In the genomic region with DNA sequence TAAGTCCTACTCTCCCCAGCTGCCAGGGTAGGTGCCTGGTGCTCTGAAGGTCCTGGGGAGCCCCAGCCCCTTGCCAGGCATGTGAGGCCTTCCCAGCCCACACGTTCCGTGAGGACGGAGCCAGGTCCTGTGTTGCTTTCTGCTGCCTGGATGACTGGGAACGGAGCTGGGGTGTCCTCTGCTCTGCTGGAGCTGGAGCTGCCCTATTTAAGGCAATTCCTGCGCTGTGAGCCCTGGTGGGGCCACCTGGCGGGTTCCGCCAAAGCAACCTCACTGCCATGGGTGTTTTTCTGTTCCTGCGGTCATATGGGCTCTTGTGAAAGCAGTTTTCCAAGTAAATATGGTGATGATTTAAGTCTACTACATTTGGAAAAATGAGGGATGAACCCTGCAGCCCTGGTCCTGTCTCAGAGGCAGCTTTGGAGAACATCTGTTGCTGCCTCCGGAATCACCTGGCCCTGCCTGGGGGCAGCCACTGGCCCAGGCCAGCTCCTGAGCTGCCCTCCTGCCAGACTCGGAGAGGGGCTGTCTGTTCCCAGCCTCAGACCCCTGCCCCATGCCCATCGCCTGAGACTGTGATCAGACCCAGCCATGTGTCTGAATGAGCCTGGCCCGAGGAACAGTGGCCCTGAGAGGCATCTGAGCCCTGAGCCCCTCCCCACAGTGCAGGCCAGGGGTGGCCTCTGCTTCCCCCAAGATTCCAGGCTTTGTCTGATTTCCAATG, we compare ENCODE assay signal across 15 cellular contexts. TPM values are rescaled to one million over a fixed set of nuclear protein-coding genes. Genes with fewer than 3 reads are reported as not detected.
DNase-seq lines count a peak whose midpoint lies in the region; ATAC-seq, FAIRE-seq and TF ChIP-seq lines count a peak whose summit lies in the region.
"Had no signal": no experiment of that assay in that cellular context is flagged by ENCODE, and none has a peak within 500 bp of the region (broad histone marks: within the 10 kb centered on the region; RNA-seq: fewer than 3 reads in every experiment).

No MANE protein-coding gene starts in this region.

- ATAC-seq in psoas muscle, result no peak
- no peak for ATAC-seq in GM19035 (IDR thresholded peaks at IDR 0.05; ENCODE audit: unreplicated experiment)
- no peak for ATAC-seq in GM18498 (IDR thresholded peaks at IDR 0.05; ENCODE audit: unreplicated experiment)
- ATAC-seq in GM21619 (IDR thresholded peaks at IDR 0.05; ENCODE audit: unreplicated experiment), result no peak
- ATAC-seq in stimulated activated naive CD8-positive, alpha-beta T cell treated with anti-CD3 and anti-CD28 coated beads, Interleukin-15, amount 100 ng/mL, for 72 hours, result no peak
- ATAC-seq: activated CD8-positive, alpha-beta memory T cell treated with anti-CD3 and anti-CD28 coated beads, Interleukin-2, amount 10 ng/mL, durations not matched to agents 7 days and 5 days had no signal

- DNase-seq in BE2C (peak; percentile 1), HTR-8/SVneo (ENCODE audit: insufficient read length, low spot score) (no peak), endothelial cell of umbilical vein (ENCODE audit: low read depth, low spot score) (no peak), psoas muscle (peak; percentile 26 to 46)
- DNase-seq in stimulated activated naive CD8-positive, alpha-beta T cell treated with anti-CD3 and anti-CD28 coated beads, Interleukin-15, amount 100 ng/mL, for 72 hours, result no peak
- DNase-seq: activated CD8-positive, alpha-beta memory T cell treated with anti-CD3 and anti-CD28 coated beads, Interleukin-2, amount 10 ng/mL, durations not matched to agents 7 days and 5 days; stimulated activated CD4-positive, alpha-beta T cell treated with anti-CD3 and anti-CD28 coated beads, Interleukin-2, amount 100 ng/mL, for 24 hours; stimulated activated naive CD4-positive, alpha-beta T cell had no signal

- no peaks in the 10 kb centered on the region for H3K9me1 ChIP-seq in endothelial cell of umbilical vein (replicated peaks; ENCODE audit: control insufficient read depth, extremely low read depth, insufficient read depth, low read length)

- H3K79me2 ChIP-seq in endothelial cell of umbilical vein (ENCODE audit: control insufficient read depth, insufficient read depth, low read length), result no peaks in the 10 kb centered on the region

- no peak overlapping the region for H3K4me3 ChIP-seq in BE2C (ENCODE audit: low read depth, low read length)
- no peak overlapping the region for H3K4me3 ChIP-seq in endothelial cell of umbilical vein (replicated peaks in 1 of 3; ENCODE audit: insufficient read depth in 1 of 3, low read depth in 1 of 3, low read length in 3 of 3)
- H3K4me3 ChIP-seq in psoas muscle, result no peak overlapping the region
- H3K4me3 ChIP-seq: Peyer's patch had no signal

- POLR2A ChIA-PET in endothelial cell of umbilical vein (lab: Charles Lee), result no interaction called here

- H3K4me1 Mint-ChIP-seq in stimulated activated naive CD8-positive, alpha-beta T cell treated with anti-CD3 and anti-CD28 coated beads, Interleukin-15, amount 100 ng/mL, for 72 hours, result peaks cover 25% of the 10 kb centered on the region
- H3K4me1 Mint-ChIP-seq: activated CD8-positive, alpha-beta memory T cell treated with anti-CD3 and anti-CD28 coated beads, Interleukin-2, amount 10 ng/mL, durations not matched to agents 7 days and 5 days had no signal

- WGBS in psoas muscle, 3 donors, result 81 to 88% (median 83%) methylated on average over 12 of the region's 12 CpGs

- intact Hi-C loops in endothelial cell of umbilical vein (cut with micrococcal nuclease) (loop anchor here (5.0 kb wide), 1 partner anchor 262 kb away; no protein-coding TSS in a partner anchor), psoas muscle (cut with DNase I) (no loop called here)

- H4K20me1 ChIP-seq in endothelial cell of umbilical vein (replicated peaks; ENCODE audit: control insufficient read depth, extremely low read depth, insufficient read depth, low read length), result no peaks in the 10 kb centered on the region

- peak overlapping the region in 1 of 2 donors; percentile 82 for H3K27ac Mint-ChIP-seq in stimulated activated naive CD8-positive, alpha-beta T cell treated with anti-CD3 and anti-CD28 coated beads, Interleukin-15, amount 100 ng/mL, for 72 hours
- H3K27ac Mint-ChIP-seq: activated CD8-positive, alpha-beta memory T cell treated with anti-CD3 and anti-CD28 coated beads, Interleukin-2, amount 10 ng/mL, durations not matched to agents 7 days and 5 days; activated naive CD4-positive, alpha-beta T cell treated with anti-CD3 and anti-CD28 coated beads, Interleukin-2, amount 50 U/mL, for 72 hours; CD4-positive, alpha-beta T cell had no signal

- H3K27me3 Mint-ChIP-seq in stimulated activated naive CD8-positive, alpha-beta T cell treated with anti-CD3 and anti-CD28 coated beads, Interleukin-15, amount 100 ng/mL, for 72 hours, result peaks cover 63% of the 10 kb centered on the region

- H2AFZ ChIP-seq in endothelial cell of umbilical vein (ENCODE audit: low read depth, low read length), result peak overlapping the region; percentile 27

- H3K9me3 ChIP-seq in BE2C (no peaks in the 10 kb centered on the region), endothelial cell of umbilical vein (replicated peaks; ENCODE audit: control insufficient read depth, insufficient read depth, low read length) (no peaks in the 10 kb centered on the region), psoas muscle (no peaks in the 10 kb centered on the region)
- H3K9me3 ChIP-seq: Peyer's patch had no signal

- H3K36me3 ChIP-seq in BE2C, result no peaks in the 10 kb centered on the region
- no peaks in the 10 kb centered on the region for H3K36me3 ChIP-seq in endothelial cell of umbilical vein (ENCODE audit: control insufficient read depth in 2 of 2, extremely low read depth in 1 of 2, insufficient read depth in 2 of 2, low read length in 2 of 2)
- no peaks in the 10 kb centered on the region for H3K36me3 ChIP-seq in psoas muscle (ENCODE audit: insufficient read depth in 1 of 2, low read depth in 1 of 2)
- H3K36me3 ChIP-seq: Peyer's patch had no signal

- no peaks in the 10 kb centered on the region for H3K4me1 ChIP-seq in BE2C
- peaks cover 30% of the 10 kb centered on the region for H3K4me1 ChIP-seq in endothelial cell of umbilical vein (ENCODE audit: control insufficient read depth, extremely low read depth, insufficient read depth, low read length)
- no peaks in the 10 kb centered on the region for H3K4me1 ChIP-seq in psoas muscle

- TF ChIP-seq CTCF in BE2C (IDR thresholded peaks at IDR 0.05; ENCODE audit: low read depth, low read length), result no peak
- TF ChIP-seq CTCF in endothelial cell of umbilical vein (IDR thresholded peaks at IDR 0.05; ENCODE audit: extremely low read depth in 1 of 2, insufficient read depth in 1 of 2, low read depth in 1 of 2, low read length in 2 of 2), result no peak
- no peak for TF ChIP-seq CTCF in psoas muscle (IDR thresholded peaks at IDR 0.05)

- peak overlapping the region in 1 of 2 donors; percentile 10 for H3K4me3 Mint-ChIP-seq in stimulated activated naive CD8-positive, alpha-beta T cell treated with anti-CD3 and anti-CD28 coated beads, Interleukin-15, amount 100 ng/mL, for 72 hours
- H3K4me3 Mint-ChIP-seq: activated CD8-positive, alpha-beta memory T cell treated with anti-CD3 and anti-CD28 coated beads, Interleukin-2, amount 10 ng/mL, durations not matched to agents 7 days and 5 days; CD4-positive, alpha-beta T cell had no signal

- H3K27ac ChIP-seq in endothelial cell of umbilical vein (ENCODE audit: insufficient read depth, low read depth, low read length), result peak overlapping the region; percentile 85
- no peak overlapping the region for H3K27ac ChIP-seq in psoas muscle

- dilution Hi-C loops in endothelial cell of umbilical vein (cut with MboI; ENCODE audit: extremely low pct_ligation_motif_present, low sequenced_read_pairs), result no loop called here

- H3K9ac ChIP-seq in endothelial cell of umbilical vein (replicated peaks; ENCODE audit: extremely low read depth, insufficient read depth, low read length), result peak overlapping the region; percentile 54

- no TSS peak for BruUV-seq in endothelial cell of umbilical vein (replicated peaks; lab: Mats Ljungman, UMichigan)

- CTCF ChIA-PET in endothelial cell of umbilical vein (lab: Charles Lee), result interaction anchor here (1.9 kb wide), 1 partner anchor 35 kb away, joined by 11 read pairs; no protein-coding TSS in a partner anchor

- TF ChIP-seq POLR2A in endothelial cell of umbilical vein (IDR thresholded peaks at IDR 0.05; ENCODE audit: low read depth, low read length), result no peak

- peak overlapping the region; percentile 13 for H3K4me2 ChIP-seq in endothelial cell of umbilical vein (ENCODE audit: insufficient read depth, low read length)

- H3K9me3 Mint-ChIP-seq in stimulated activated naive CD8-positive, alpha-beta T cell treated with anti-CD3 and anti-CD28 coated beads, Interleukin-15, amount 100 ng/mL, for 72 hours, result peaks cover 0 to 7% of the 10 kb centered on the region in 2 donors
- H3K9me3 Mint-ChIP-seq: activated naive CD4-positive, alpha-beta T cell treated with anti-CD3 and anti-CD28 coated beads, Interleukin-2, amount 50 U/mL, for 72 hours; CD4-positive, alpha-beta T cell had no signal

- FAIRE-seq in HTR-8/SVneo (lab: Jason Lieb, UNC) (peak; percentile 57), endothelial cell of umbilical vein (lab: Jason Lieb, UNC) (no peak)
- FAIRE-seq: keratinocyte had no signal

- H3K27me3 ChIP-seq in BE2C (peaks cover 34% of the 10 kb centered on the region), endothelial cell of umbilical vein (ENCODE audit: control insufficient read depth in 2 of 2, insufficient read depth in 2 of 2, low read length in 2 of 2) (no peaks in the 10 kb centered on the region), psoas muscle (ENCODE audit: insufficient read depth in 3 of 3, low read length in 2 of 3) (peaks cover 0 to 68% (median 20%) of the 10 kb centered on the region in 3 donors)
- H3K27me3 ChIP-seq: Peyer's patch had no signal

RNA-seq across cellular contexts. Expression of gene FGFRL1, which starts 33.2 kb away (rescaled TPM):
- polyA plus RNA-seq in BE2C (2012; ENCODE audit: insufficient read depth, insufficient read length, low read depth), result 0.19 TPM
- total RNA-seq in endothelial cell of umbilical vein, result 33.3 and 34.8 TPM in 2 replicates
- 74.6 and 88.8 TPM in 2 replicates for polyA plus RNA-seq in endothelial cell of umbilical vein
- 73.5 and 75.3 TPM in 2 replicates for polyA plus RNA-seq in endothelial cell of umbilical vein (2011; cell fraction: cytosol; rRNA removed)
- 26.9 and 32.1 TPM in 2 replicates for polyA plus RNA-seq in endothelial cell of umbilical vein (2011; cell fraction: nucleus; rRNA removed)
- 35.4 and 45.4 TPM in 2 replicates for polyA plus RNA-seq in endothelial cell of umbilical vein (2012)
- 115 and 131 TPM in 2 replicates for polyA minus RNA-seq in endothelial cell of umbilical vein
- 17.3 TPM for polyA minus RNA-seq in endothelial cell of umbilical vein (2011; cell fraction: cytosol; rRNA and poly(A)+ RNA removed)
- polyA minus RNA-seq in endothelial cell of umbilical vein (2011; cell fraction: nucleus; rRNA and poly(A)+ RNA removed), result 19.3 and 20.6 TPM in 2 replicates
- 10 to 100 TPM; 14.4 to 18.6 (median 16.9) TPM for total RNA-seq in psoas muscle
- polyA plus RNA-seq in psoas muscle, result 10 to 100 TPM in 2 of 3 donors, 1 to 10 TPM in 1; 9.8 to 41.2 (median 12.8) TPM

RNA-seq across cellular contexts. Expression of gene SLC26A1, which starts 51.4 kb away (rescaled TPM):
- 1.6 TPM for polyA plus RNA-seq in BE2C (2012; ENCODE audit: insufficient read depth, insufficient read length, low read depth)
- total RNA-seq in endothelial cell of umbilical vein (0.32 TPM in 1 of 2 replicates, not detected in the other), psoas muscle (under 1 TPM in 1 of 4 donors, not detected in 3; 0.12 TPM)
- polyA plus RNA-seq in endothelial cell of umbilical vein (0.06 and 0.10 TPM in 2 replicates), psoas muscle (under 1 TPM; 0.06 to 0.36 (median 0.18) TPM)
- 0.07 TPM in 1 of 2 replicates, not detected in the other for polyA plus RNA-seq in endothelial cell of umbilical vein (2011; cell fraction: cytosol; rRNA removed)
- 0.14 TPM in 1 of 2 replicates, not detected in the other for polyA plus RNA-seq in endothelial cell of umbilical vein (2011; cell fraction: nucleus; rRNA removed)
- polyA plus RNA-seq in endothelial cell of umbilical vein (2012), result 1.00 and 1.9 TPM in 2 replicates
- polyA minus RNA-seq in endothelial cell of umbilical vein, result not detected in 2 replicates
- 0.41 TPM for polyA minus RNA-seq in endothelial cell of umbilical vein (2011; cell fraction: cytosol; rRNA and poly(A)+ RNA removed)
- polyA minus RNA-seq in endothelial cell of umbilical vein (2011; cell fraction: nucleus; rRNA and poly(A)+ RNA removed), result not detected in 2 replicates
- total RNA-seq: activated CD8-positive, alpha-beta memory T cell treated with anti-CD3 and anti-CD28 coated beads, Interleukin-2, amount 10 ng/mL, durations not matched to agents 7 days and 5 days; activated naive CD4-positive, alpha-beta T cell treated with anti-CD3 and anti-CD28 coated beads, Interleukin-2, amount 50 U/mL, for 72 hours; CD4-positive, alpha-beta T cell had no signal
- polyA plus RNA-seq: keratinocyte had no signal

RNA-seq across cellular contexts. Expression of gene IDUA, which starts 57.8 kb away (rescaled TPM):
- polyA plus RNA-seq in BE2C (2012; ENCODE audit: insufficient read depth, insufficient read length, low read depth), result 5.3 TPM
- total RNA-seq in endothelial cell of umbilical vein (29.2 and 34.1 TPM in 2 replicates), psoas muscle (1 to 10 TPM; 5.1 to 6.0 (median 5.7) TPM)
- polyA plus RNA-seq in endothelial cell of umbilical vein (19.1 and 23.6 TPM in 2 replicates), psoas muscle (1 to 10 TPM; 1.3 to 3.1 (median 1.9) TPM)
- 3.3 and 4.2 TPM in 2 replicates for polyA plus RNA-seq in endothelial cell of umbilical vein (2011; cell fraction: cytosol; rRNA removed)
- 73.4 and 129 TPM in 2 replicates for polyA plus RNA-seq in endothelial cell of umbilical vein (2011; cell fraction: nucleus; rRNA removed)
- polyA plus RNA-seq in endothelial cell of umbilical vein (2012), result 10.2 and 16.5 TPM in 2 replicates
- polyA minus RNA-seq in endothelial cell of umbilical vein, result 9.5 and 14.7 TPM in 2 replicates
- 1.6 TPM for polyA minus RNA-seq in endothelial cell of umbilical vein (2011; cell fraction: cytosol; rRNA and poly(A)+ RNA removed)
- 10.7 and 32.5 TPM in 2 replicates for polyA minus RNA-seq in endothelial cell of umbilical vein (2011; cell fraction: nucleus; rRNA and poly(A)+ RNA removed)

Comparison
In these comparisons a context has a peak if more than half of its experiments do, and no peak if none do; other contexts are left out.
1. DNase-seq: peak in BE2C (single experiment) and psoas muscle (2 of 2); none in HTR-8/SVneo (single experiment), endothelial cell of umbilical vein (single experiment) and stimulated activated naive CD8-positive, alpha-beta T cell treated with anti-CD3 and anti-CD28 coated beads, Interleukin-15, amount 100 ng/mL, for 72 hours (0 of 2).